In genomic region chr1:223363856-223364684, GRCh38 we compare ENCODE assay signal across 8 cellular contexts. TPM values are rescaled to one million over a fixed set of nuclear protein-coding genes. Genes with fewer than 3 reads are reported as not detected.
DNase-seq lines count a peak whose midpoint lies in the region; ATAC-seq and TF ChIP-seq lines count a peak whose summit lies in the region.

Gene SUSD4, minus strand, starts transcription at chr1:223364176. Its CDS starts 751 bp downstream, at chr1:223363425.

- no peak within 1 kb of the TSS for H3K9ac ChIP-seq in IMR-90 (ENCODE audit: low read depth, low read length)

- peak within 1 kb of the TSS; percentile 77 for H3K4me2 ChIP-seq in IMR-90 (ENCODE audit: low read depth, low read length)
- peak within 1 kb of the TSS; percentile 99 for H3K4me2 ChIP-seq in hepatocyte

- ATAC-seq in IMR-90 (ENCODE audit: low read depth) (peak; percentile 72), HG02623 (IDR thresholded peaks at IDR 0.05; ENCODE audit: unreplicated experiment) (no peak)

- peaks cover 55% of the 10 kb centered on the region for H3K27me3 ChIP-seq in IMR-90 (ENCODE audit: control insufficient read depth, insufficient read depth, low read length)
- no peaks in the 10 kb centered on the region for H3K27me3 ChIP-seq in SJCRH30
- H3K27me3 ChIP-seq in hepatocyte = peaks cover 52% of the 10 kb centered on the region
- H3K27me3 ChIP-seq in uterus = no peaks in the 10 kb centered on the region

- no peak within 1 kb of the TSS for H2BK120ac ChIP-seq in IMR-90 (ENCODE audit: low read depth, low read length)

- no peak within 1 kb of the TSS for H3K23ac ChIP-seq in IMR-90 (ENCODE audit: low read depth, low read length)

- no peaks in the 10 kb centered on the region for H3K9me2 ChIP-seq in hepatocyte (replicated peaks; ENCODE audit: insufficient read depth)

- H3K27ac ChIP-seq in IMR-90 (ENCODE audit: insufficient read depth, low read length) (no peak within 1 kb of the TSS), SJCRH30 (peak within 1 kb of the TSS; percentile 38), hepatocyte (no peak within 1 kb of the TSS), uterus (no peak within 1 kb of the TSS)

- dilution Hi-C loops in IMR-90 (cut with HindIII; ENCODE audit: low sequenced_read_pairs, unreplicated experiment) = no loop called here

- no peaks in the 10 kb centered on the region for H3K79me2 ChIP-seq in hepatocyte

- H3K4me1 Mint-ChIP-seq in activated naive CD8-positive, alpha-beta T cell (ENCODE audit: low read depth) = peaks cover 16% of the 10 kb centered on the region

- H4K5ac ChIP-seq in IMR-90 (ENCODE audit: low read depth, low read length) = no peak within 1 kb of the TSS

- BruUV-seq in IMR-90 (replicated peaks; lab: Mats Ljungman, UMichigan) = no TSS peak

- no peak within 1 kb of the TSS for H4K91ac ChIP-seq in IMR-90 (ENCODE audit: insufficient read depth, low read depth, low read length)

- H3K4me1 ChIP-seq in IMR-90 (ENCODE audit: control insufficient read depth, insufficient read depth, low read length) (peaks cover 3% of the 10 kb centered on the region; the same call in 1 of the 2 replicates), SJCRH30 (no peaks in the 10 kb centered on the region), hepatocyte (ENCODE audit: insufficient read depth) (peaks cover 15% of the 10 kb centered on the region), uterus (peaks cover 0 to 15% of the 10 kb centered on the region in 2 donors)

- H2AFZ ChIP-seq in IMR-90 (replicated peaks; ENCODE audit: low read length, poor library complexity) (peak within 1 kb of the TSS; percentile 56), hepatocyte (peak within 1 kb of the TSS; percentile 40)

- in situ Hi-C loops in GM13976 (cut with MboI; ENCODE audit: low sequenced_read_pairs, unreplicated experiment) (no loop called here), IMR-90 (cut with MboI; ENCODE audit: low sequenced_read_pairs) (no loop called here)

- TF ChIP-seq CTCF in GM13976 (IDR thresholded peaks at IDR 0.05; ENCODE audit: borderline replicate concordance, control extremely low read depth, extremely low read depth, insufficient read depth, missing control alignments) (no peak), IMR-90 (conservative IDR thresholded peaks at IDR 0.05; ENCODE audit: low read depth, low read length) (no peak), hepatocyte (IDR thresholded peaks at IDR 0.05; ENCODE audit: poor library complexity) (no peak), retinal pigment epithelial cell (conservative IDR thresholded peaks at IDR 0.05; ENCODE audit: low read depth, low read length) (no peak), uterus (IDR thresholded peaks at IDR 0.05) (no peak)

- no peaks in the 10 kb centered on the region for H4K20me1 ChIP-seq in IMR-90 (ENCODE audit: insufficient read depth, low read length)
- no peaks in the 10 kb centered on the region for H4K20me1 ChIP-seq in hepatocyte (ENCODE audit: insufficient read depth, poor library complexity, severe bottlenecking)

- CTCF ChIA-PET in IMR-90 (lab: Yijun Ruan, JAX) = interaction anchor here (0.8 to 1.2 kb wide), 2 partner anchors 15 to 230 kb away, joined by 5 to 6 read pairs; no protein-coding TSS in a partner anchor

- no peak within 1 kb of the TSS for H3K18ac ChIP-seq in IMR-90 (ENCODE audit: low read depth, low read length)

- POLR2A ChIA-PET in IMR-90 (lab: Charles Lee; ENCODE audit: unreplicated experiment) = no interaction called here

- 0 out of 2 replicates have a peak, but pooled peaks cover 2% of the 10 kb centered on the region for H3K9me3 ChIP-seq in IMR-90 (ENCODE audit: control insufficient read depth, insufficient read depth, low read length)
- H3K9me3 ChIP-seq in SJCRH30 (replicated peaks) = no peaks in the 10 kb centered on the region
- H3K9me3 ChIP-seq in hepatocyte (ENCODE audit: low read depth) = no peaks in the 10 kb centered on the region
- H3K9me3 ChIP-seq in uterus = no peaks in the 10 kb centered on the region

- no peak within 1 kb of the TSS for H3K14ac ChIP-seq in IMR-90 (replicated peaks; ENCODE audit: low read depth, low read length)

- H3K4ac ChIP-seq in IMR-90 (ENCODE audit: low read depth, low read length) = no peak within 1 kb of the TSS

- intact Hi-C loops in IMR-90 (cut with micrococcal nuclease) (no loop called here), uterus (cut with DNase I; ENCODE audit: low total_unique reads) (no loop called here)

- DNase-seq in GM13976 (ENCODE audit: low spot score) (peak; percentile 65), IMR-90 (no peak), SJCRH30 (peak; percentile 51), hepatocyte (ENCODE audit: low spot score) (peak; percentile 76), retinal pigment epithelial cell (ENCODE audit: low read depth) (no peak), uterus (no peak)

- no peak within 1 kb of the TSS for H2AK5ac ChIP-seq in IMR-90 (ENCODE audit: low read depth, low read length)

- peak within 1 kb of the TSS; percentile 16 for H2AK9ac ChIP-seq in IMR-90 (replicated peaks; ENCODE audit: low read depth, low read length, poor library complexity)

- H3K36me3 ChIP-seq in IMR-90 (ENCODE audit: control insufficient read depth, insufficient read depth, low read length) (no peaks in the 10 kb centered on the region), SJCRH30 (no peaks in the 10 kb centered on the region), hepatocyte (replicated peaks; ENCODE audit: insufficient read depth, low read depth) (no peaks in the 10 kb centered on the region), uterus (no peaks in the 10 kb centered on the region)

- no peaks in the 10 kb centered on the region for H3K27me3 Mint-ChIP-seq in activated naive CD8-positive, alpha-beta T cell

- H3K9me1 ChIP-seq in IMR-90 (ENCODE audit: insufficient read depth, low read length) = no peaks in the 10 kb centered on the region

- TF ChIP-seq POLR2A in IMR-90 (IDR thresholded peaks at IDR 0.05; ENCODE audit: low read depth, low read length) (no peak), uterus (IDR thresholded peaks at IDR 0.05) (no peak)

- no peak within 1 kb of the TSS for H4K8ac ChIP-seq in IMR-90 (ENCODE audit: low read depth in 2 of 2, low read length in 2 of 2)

- H3K4me3 ChIP-seq in IMR-90 (ENCODE audit: insufficient read depth, low read depth, low read length) = peak within 1 kb of the TSS; percentile 35; the same call in 1 of the 2 replicates
- peak within 1 kb of the TSS; percentile 61 for H3K4me3 ChIP-seq in SJCRH30
- H3K4me3 ChIP-seq in hepatocyte = peak within 1 kb of the TSS; percentile 29
- peak within 1 kb of the TSS; percentile 42 for H3K4me3 ChIP-seq in retinal pigment epithelial cell (ENCODE audit: low read length)
- H3K4me3 ChIP-seq in uterus = peak within 1 kb of the TSS; percentile 35 to 49

- H3K56ac ChIP-seq in IMR-90 (ENCODE audit: extremely low read depth, insufficient read depth, low read length) = no peak within 1 kb of the TSS

- no peak within 1 kb of the TSS for H3K27ac Mint-ChIP-seq in activated naive CD8-positive, alpha-beta T cell

- no peak within 1 kb of the TSS for H2BK5ac ChIP-seq in IMR-90 (ENCODE audit: low read depth, low read length, poor library complexity, severe bottlenecking)

- no peaks in the 10 kb centered on the region for H3K36me3 Mint-ChIP-seq in activated naive CD8-positive, alpha-beta T cell

- H3K79me1 ChIP-seq in IMR-90 (ENCODE audit: low read depth in 1 of 2, low read length in 2 of 2) = no peaks in the 10 kb centered on the region

- H2BK15ac ChIP-seq in IMR-90 (ENCODE audit: low read depth, low read length) = no peak within 1 kb of the TSS

- no peak for TF ChIP-seq RAD21 in IMR-90 (IDR thresholded peaks at IDR 0.05; ENCODE audit: low read length)

- H3K4me3 Mint-ChIP-seq in activated naive CD8-positive, alpha-beta T cell = peak within 1 kb of the TSS; percentile 86

- H2BK20ac ChIP-seq in IMR-90 (ENCODE audit: low read depth, low read length) = no peak within 1 kb of the TSS

- no peaks in the 10 kb centered on the region for H3K9me3 Mint-ChIP-seq in activated naive CD8-positive, alpha-beta T cell (ENCODE audit: low read depth)

- 3% methylated on average over 11 of the region's 111 CpGs; no CpG with 5 or more reads in 1 of the 2 experiments for WGBS in IMR-90 (ENCODE audit: extremely low coverage in 2 of 2, insufficient read length in 1 of 2), 2 experiments
- 2% methylated on average over 49 of the region's 111 CpGs for WGBS in hepatocyte (ENCODE audit: low lambda C conversion rate, missing lambda C conversion rate)

TF ChIP-seq in IMR-90, 13 proteins besides CTCF, POLR2A, EP300 and RAD21:
- no peak for TF ChIP-seq CEBPB (IDR thresholded peaks at IDR 0.05; ENCODE audit: low read depth, low read length)
- no peak for TF ChIP-seq RCOR1 (IDR thresholded peaks at IDR 0.05; ENCODE audit: insufficient replicate concordance, low read length)
- no peak; the same call in 1 of the 2 replicates for TF ChIP-seq MAZ (IDR thresholded peaks at IDR 0.05; ENCODE audit: borderline replicate concordance, low read depth, low read length)
- TF ChIP-seq RFX5 (IDR thresholded peaks at IDR 0.05; ENCODE audit: low read depth, low read length) = no peak
- no peak for TF ChIP-seq CHD1 (IDR thresholded peaks at IDR 0.05; ENCODE audit: low read depth, low read length)
- no peak for TF ChIP-seq USF2 (IDR thresholded peaks at IDR 0.05; ENCODE audit: low read depth, low read length)

RNA-seq across cellular contexts. Expression of gene SUSD4, which starts in this region (rescaled TPM):
- total RNA-seq in IMR-90 (2012; rRNA removed) = 1.1 and 2.7 TPM in 2 replicates
- polyA plus RNA-seq in IMR-90 (2012; rRNA removed) = 1.7 and 1.8 TPM in 2 replicates
- 0.58 and 1.4 TPM in 2 replicates for polyA plus RNA-seq in IMR-90 (2012; cell fraction: cytosol; rRNA removed)
- polyA plus RNA-seq in IMR-90 (2012; cell fraction: nucleus; rRNA removed; ENCODE audit: low replicate concordance) = 1.2 and 2.2 TPM in 2 replicates
- total RNA-seq in SJCRH30 (2014; rRNA removed; shearing (Covaris generic)) = 3.1 and 5.2 TPM in 2 replicates
- total RNA-seq in hepatocyte = 3.9 and 8.3 TPM in 2 replicates
- 5.1 and 5.6 TPM in 2 replicates for polyA plus RNA-seq in hepatocyte
- 1 to 10 TPM in 1 of 4 donors, under 1 TPM in 1, not detected in 2; 0.73 to 8.4 TPM for total RNA-seq in uterus

Comparison
In these comparisons a context has a peak if more than half of its experiments do, and no peak if none do; other contexts are left out.
1. DNase-seq: peak in GM13976 (single experiment), SJCRH30 (2 of 2) and hepatocyte (single experiment); none in IMR-90 (single experiment), retinal pigment epithelial cell (single experiment) and uterus (0 of 2).
2. Peak in every context shown above with its lines, with median percentiles within 50 percentile points of each other: H3K4me3 ChIP-seq.